ENCODE assay signal across 22 cellular contexts in the genomic region with DNA sequence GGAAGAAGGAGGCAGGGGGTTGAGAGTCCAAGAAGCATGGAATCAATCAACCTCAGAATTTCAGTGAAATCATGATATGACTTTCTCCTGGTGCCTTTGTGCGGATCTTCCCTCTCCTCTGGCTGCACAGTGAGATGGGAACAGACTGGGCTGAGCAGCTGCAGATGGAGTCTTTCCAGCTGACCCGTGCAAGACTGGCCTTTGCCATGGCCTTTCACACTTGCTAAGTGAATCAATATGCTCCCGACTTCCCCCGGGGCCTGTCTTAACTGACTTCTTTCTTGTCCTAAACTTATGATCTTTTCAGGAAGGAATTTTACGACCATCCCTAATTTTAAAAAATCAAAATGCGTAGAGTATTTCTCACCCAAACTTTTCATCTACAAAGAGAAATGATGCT.
"Had no signal": no experiment of that assay in that cellular context is flagged by ENCODE, and none has a peak within 500 bp of the region (broad histone marks: within the 10 kb centered on the region; RNA-seq: fewer than 3 reads in every experiment).

No MANE protein-coding gene starts in this region.

- H3K27me3 Mint-ChIP-seq: activated naive CD8-positive, alpha-beta T cell; natural killer cell treated with Interleukin-12 subunit alpha and Interleukin-12 subunit beta and Interleukin-15 and Interleukin-18, amount 100 ng/mL, for 72 hours had no signal

- FAIRE-seq: frontal cortex, TTC549 had no signal

- H3K9me3 ChIP-seq: adrenal gland, ascending aorta, upper lobe of right lung had no signal

- DNase-seq: activated CD4-positive, alpha-beta T cell treated with anti-CD3 and anti-CD28 coated beads for 1 hour; activated naive CD4-positive, alpha-beta T cell; activated T-cell treated with anti-CD3 and anti-CD28 coated beads, Interleukin-2, amount 50 U/mL, for 1 hour; brain microvascular endothelial cell; caudate nucleus; hippocampal formation; left ventricle myocardium superior; midbrain; occipital lobe; spleen; stimulated activated CD4-positive, alpha-beta T cell treated with anti-CD3 and anti-CD28 coated beads, Interleukin-4, amount 100 ng/mL, for 1 hour; stimulated activated naive CD4-positive, alpha-beta T cell treated with Interleukin-2 at 50 U/mL for 16 hours; T-helper 1 cell; upper lobe of right lung; WERI-Rb-1 had no signal

- H3K36me3 Mint-ChIP-seq: activated naive CD8-positive, alpha-beta T cell; natural killer cell treated with Interleukin-12 subunit alpha and Interleukin-12 subunit beta and Interleukin-15 and Interleukin-18, amount 100 ng/mL, for 72 hours had no signal

- H3K36me3 ChIP-seq: adrenal gland, ascending aorta, brain microvascular endothelial cell, spleen, upper lobe of right lung, WERI-Rb-1 had no signal

- H3K4me3 Mint-ChIP-seq: activated naive CD8-positive, alpha-beta T cell; natural killer cell treated with Interleukin-12 subunit alpha and Interleukin-12 subunit beta and Interleukin-15 and Interleukin-18, amount 100 ng/mL, for 72 hours had no signal

- H3K27ac ChIP-seq: adrenal gland, ascending aorta, brain microvascular endothelial cell, epithelial cell of prostate, spleen, upper lobe of right lung, WERI-Rb-1 had no signal

- H3K27ac Mint-ChIP-seq: activated naive CD8-positive, alpha-beta T cell; natural killer cell treated with Interleukin-12 subunit alpha and Interleukin-12 subunit beta and Interleukin-15 and Interleukin-18, amount 100 ng/mL, for 72 hours had no signal

- H3K4me1 ChIP-seq: adrenal gland, ascending aorta, spleen, upper lobe of right lung had no signal

- H3K27me3 ChIP-seq: adrenal gland, ascending aorta, brain microvascular endothelial cell, spleen, upper lobe of right lung had no signal

- H3K4me3 ChIP-seq: adrenal gland, ascending aorta, spleen, upper lobe of right lung had no signal

- ATAC-seq: left ventricle myocardium superior; natural killer cell treated with Interleukin-12 subunit alpha and Interleukin-12 subunit beta and Interleukin-15 and Interleukin-18, amount 100 ng/mL, for 72 hours; upper lobe of right lung had no signal
